ENCODE assay signal across 23 cellular contexts in the genomic region with DNA sequence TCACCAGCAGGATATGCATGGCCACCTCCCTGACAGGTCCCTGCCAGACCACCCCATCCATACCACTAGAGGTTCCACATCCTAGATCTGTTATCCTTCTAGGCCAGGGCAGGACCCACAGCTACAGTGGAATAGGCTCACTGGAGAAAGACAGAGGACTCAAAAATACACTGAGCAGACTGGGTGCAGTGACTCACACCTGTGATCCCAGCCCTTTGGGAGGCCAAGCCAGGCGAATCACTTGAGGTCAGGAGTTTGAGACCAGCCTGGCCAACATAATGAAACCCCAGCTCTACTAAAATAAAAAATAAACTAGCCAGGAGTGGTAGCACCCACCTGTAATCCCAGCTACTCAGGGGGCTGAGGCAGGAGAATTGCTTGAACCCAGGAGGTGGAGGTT. TPM values are rescaled to one million over a fixed set of nuclear protein-coding genes. Genes with fewer than 3 reads are reported as not detected.
DNase-seq lines count a peak whose midpoint lies in the region; ATAC-seq and TF ChIP-seq lines count a peak whose summit lies in the region.
"Had no signal": no experiment of that assay in that cellular context is flagged by ENCODE, and none has a peak within 500 bp of the region (broad histone marks: within the 10 kb centered on the region; RNA-seq: fewer than 3 reads in every experiment).

No MANE protein-coding gene starts in this region.

- H3K36me3 Mint-ChIP-seq in activated naive CD4-positive, alpha-beta T cell treated with anti-CD3 and anti-CD28 coated beads for 36 hours (ENCODE audit: low read depth), result peaks cover 2% of the 10 kb centered on the region

- peaks cover 8% of the 10 kb centered on the region for H3K4me1 ChIP-seq in fibroblast of lung (ENCODE audit: control insufficient read depth, extremely low read depth, insufficient read depth, low read length)
- H3K4me1 ChIP-seq in skeletal muscle satellite cell (ENCODE audit: control insufficient read depth, insufficient read depth, low read length), result peaks cover 46% of the 10 kb centered on the region
- H3K4me1 ChIP-seq: parathyroid adenoma had no signal

- CTCF ChIA-PET in activated naive CD4-positive, alpha-beta T cell treated with anti-CD3 and anti-CD28 coated beads for 36 hours (lab: Charles Lee), result interaction anchor here (0.7 kb wide), 1 partner anchor 291 kb away, joined by 3 read pairs; no protein-coding TSS in a partner anchor

- H3K27me3 ChIP-seq in fibroblast of lung (ENCODE audit: control insufficient read depth, insufficient read depth, low read length), result no peaks in the 10 kb centered on the region
- no peaks in the 10 kb centered on the region for H3K27me3 ChIP-seq in skeletal muscle satellite cell (ENCODE audit: control insufficient read depth, insufficient read depth, low read length)
- H3K27me3 ChIP-seq: body of pancreas, dorsolateral prefrontal cortex, transverse colon had no signal

- intact Hi-C loops in activated naive CD4-positive, alpha-beta T cell treated with anti-CD3 and anti-CD28 coated beads for 36 hours (cut with micrococcal nuclease), result no loop called here

- H3K9ac ChIP-seq in fibroblast of lung (ENCODE audit: insufficient read depth, low read length) (no peak overlapping the region), skeletal muscle satellite cell (ENCODE audit: low read depth, low read length) (no peak overlapping the region)
- H3K9ac ChIP-seq: parathyroid adenoma had no signal

- H3K4me2 ChIP-seq in fibroblast of lung (ENCODE audit: extremely low read depth, insufficient read depth, low read length) (peak overlapping the region; percentile 27), skeletal muscle satellite cell (ENCODE audit: low read length) (peak overlapping the region; percentile 28)

- no peaks in the 10 kb centered on the region for H3K27me3 Mint-ChIP-seq in activated naive CD4-positive, alpha-beta T cell treated with anti-CD3 and anti-CD28 coated beads for 36 hours (ENCODE audit: low read depth)
- H3K27me3 Mint-ChIP-seq: stimulated activated naive CD8-positive, alpha-beta T cell treated with anti-CD3 and anti-CD28 coated beads, Interleukin-15, Interleukin-2, amounts not matched to agents 100 ng/mL and 50 ng/mL, for 24 hours had no signal

- peaks cover 24% of the 10 kb centered on the region for H3K36me3 ChIP-seq in fibroblast of lung (ENCODE audit: control insufficient read depth, insufficient read depth, low read length)
- H3K36me3 ChIP-seq in skeletal muscle satellite cell (ENCODE audit: insufficient read depth, low read length), result peaks cover 42% of the 10 kb centered on the region
- H3K36me3 ChIP-seq: transverse colon had no signal

- no peaks in the 10 kb centered on the region for H4K20me1 ChIP-seq in fibroblast of lung (ENCODE audit: control insufficient read depth, extremely low read depth, insufficient read depth, low read length)

- H3K27ac ChIP-seq in fibroblast of lung (ENCODE audit: insufficient read depth, low read length), result no peak overlapping the region
- H3K27ac ChIP-seq: body of pancreas, parathyroid adenoma had no signal

- H3K27ac Mint-ChIP-seq in activated naive CD4-positive, alpha-beta T cell treated with anti-CD3 and anti-CD28 coated beads for 36 hours, result no peak overlapping the region
- H3K27ac Mint-ChIP-seq: stimulated activated naive CD8-positive, alpha-beta T cell treated with anti-CD3 and anti-CD28 coated beads, Interleukin-15, Interleukin-2, amounts not matched to agents 100 ng/mL and 50 ng/mL, for 24 hours had no signal

- H3K4me1 Mint-ChIP-seq in activated naive CD4-positive, alpha-beta T cell treated with anti-CD3 and anti-CD28 coated beads for 36 hours (ENCODE audit: low read depth), result no peaks in the 10 kb centered on the region

- H3K9me3 ChIP-seq in fibroblast of lung (ENCODE audit: control insufficient read depth, insufficient read depth, low read depth, low read length) (no peaks in the 10 kb centered on the region), skeletal muscle satellite cell (replicated peaks; ENCODE audit: low read length) (no peaks in the 10 kb centered on the region)
- H3K9me3 ChIP-seq: body of pancreas, transverse colon had no signal

- DNase-seq in ELR (ENCODE audit: low read depth), result peak; percentile 57
- peak; percentile 65 for DNase-seq in M059J (ENCODE audit: low read depth)
- DNase-seq in fibroblast of lung (ENCODE audit: low read depth in 2 of 2), result no peak
- no peak for DNase-seq in NCI-H446 (lab: John Stamatoyannopoulos, UW)
- DNase-seq in activated naive CD4-positive, alpha-beta T cell treated with anti-CD3 and anti-CD28 coated beads for 36 hours, result no peak
- DNase-seq: activated CD4-positive, alpha-beta T cell treated with anti-CD3 and anti-CD28 coated beads for 4 hours; activated effector memory CD4-positive, alpha-beta T cell treated with Interleukin-2 at 50 U/mL for 16 hours; activated T-cell treated with anti-CD3 and anti-CD28 coated beads for 4 hours; body of pancreas; C1 segment of cervical spinal cord; cerebellar nuclear complex; COR-L47; dorsolateral prefrontal cortex; left colon; MV-4-11; NCI-H146; NCI-H510A; transverse colon had no signal

- H3K4me3 Mint-ChIP-seq in activated naive CD4-positive, alpha-beta T cell treated with anti-CD3 and anti-CD28 coated beads for 36 hours, result no peak overlapping the region
- H3K4me3 Mint-ChIP-seq: stimulated activated naive CD8-positive, alpha-beta T cell treated with anti-CD3 and anti-CD28 coated beads, Interleukin-15, Interleukin-2, amounts not matched to agents 100 ng/mL and 50 ng/mL, for 24 hours had no signal

- ATAC-seq in HG03097 (IDR thresholded peaks at IDR 0.05; ENCODE audit: low FRiP score, unreplicated experiment), result no peak
- ATAC-seq: HCT116, left colon had no signal

- no peak overlapping the region for H3K4me3 ChIP-seq in fibroblast of lung (replicated peaks in 1 of 4; ENCODE audit: control extremely low read depth in 1 of 4, insufficient read depth in 1 of 4, low read depth in 3 of 4, low read length in 4 of 4)
- H3K4me3 ChIP-seq in skeletal muscle satellite cell (ENCODE audit: low read length), result no peak overlapping the region
- H3K4me3 ChIP-seq: body of pancreas, transverse colon had no signal

- H3K79me2 ChIP-seq in fibroblast of lung (ENCODE audit: control insufficient read depth, insufficient read depth, low read length), result peaks cover 68% of the 10 kb centered on the region

- no peak for TF ChIP-seq CTCF in fibroblast of lung (conservative IDR thresholded peaks at IDR 0.05 in 1 of 2, IDR thresholded peaks at IDR 0.05 in 1 of 2; ENCODE audit: low read depth in 1 of 2, low read length in 2 of 2)

- no peak overlapping the region for H2AFZ ChIP-seq in fibroblast of lung (ENCODE audit: low read length)
- H2AFZ ChIP-seq: parathyroid adenoma had no signal

- H3K9me3 Mint-ChIP-seq in activated naive CD4-positive, alpha-beta T cell treated with anti-CD3 and anti-CD28 coated beads for 36 hours, result no peaks in the 10 kb centered on the region
- H3K9me3 Mint-ChIP-seq: stimulated activated naive CD8-positive, alpha-beta T cell treated with anti-CD3 and anti-CD28 coated beads, Interleukin-15, Interleukin-2, amounts not matched to agents 100 ng/mL and 50 ng/mL, for 24 hours had no signal

RNA-seq across cellular contexts. Expression of a gene that starts 56.5 kb away (rescaled TPM):
- total RNA-seq in M059J (2014; rRNA removed; shearing (Covaris generic)), result 7.1 and 11.0 TPM in 2 replicates
- 9.4 and 10.5 TPM in 2 replicates for total RNA-seq in fibroblast of lung
- polyA plus RNA-seq in fibroblast of lung, result 12.0 and 12.5 TPM in 2 replicates
- 16.5 and 19.0 TPM in 2 replicates for polyA plus RNA-seq in fibroblast of lung (2012)
- polyA minus RNA-seq in fibroblast of lung (ENCODE audit: low replicate concordance), result 27.2 and 32.0 TPM in 2 replicates
- 6.1 and 10.9 TPM in 2 replicates for total RNA-seq in skeletal muscle satellite cell (2012; rRNA removed)
- 10 to 100 TPM; 18.3 to 19.0 TPM for total RNA-seq in activated naive CD4-positive, alpha-beta T cell treated with anti-CD3 and anti-CD28 coated beads for 36 hours

RNA-seq across cellular contexts. Expression of a gene that starts 58.7 kb away (rescaled TPM):
- 11.5 and 24.3 TPM in 2 replicates for total RNA-seq in M059J (2014; rRNA removed; shearing (Covaris generic))
- 10.0 and 15.5 TPM in 2 replicates for total RNA-seq in fibroblast of lung
- polyA plus RNA-seq in fibroblast of lung, result 14.2 and 14.8 TPM in 2 replicates
- 16.0 and 18.2 TPM in 2 replicates for polyA plus RNA-seq in fibroblast of lung (2012)
- 96.8 and 109 TPM in 2 replicates for polyA minus RNA-seq in fibroblast of lung (ENCODE audit: low replicate concordance)
- 19.5 and 22.5 TPM in 2 replicates for total RNA-seq in skeletal muscle satellite cell (2012; rRNA removed)
- 1 to 10 TPM; 4.0 to 5.1 TPM for total RNA-seq in activated naive CD4-positive, alpha-beta T cell treated with anti-CD3 and anti-CD28 coated beads for 36 hours

Comparison
In these comparisons a context has a peak if more than half of its experiments do, and no peak if none do; other contexts are left out.
1. DNase-seq: peak in ELR (single experiment) and M059J (single experiment); none in fibroblast of lung (0 of 2), NCI-H446 (0 of 2) and activated naive CD4-positive, alpha-beta T cell treated with anti-CD3 and anti-CD28 coated beads for 36 hours (single experiment).